1 cellular context compared by ENCODE assay signal in the genomic region with DNA sequence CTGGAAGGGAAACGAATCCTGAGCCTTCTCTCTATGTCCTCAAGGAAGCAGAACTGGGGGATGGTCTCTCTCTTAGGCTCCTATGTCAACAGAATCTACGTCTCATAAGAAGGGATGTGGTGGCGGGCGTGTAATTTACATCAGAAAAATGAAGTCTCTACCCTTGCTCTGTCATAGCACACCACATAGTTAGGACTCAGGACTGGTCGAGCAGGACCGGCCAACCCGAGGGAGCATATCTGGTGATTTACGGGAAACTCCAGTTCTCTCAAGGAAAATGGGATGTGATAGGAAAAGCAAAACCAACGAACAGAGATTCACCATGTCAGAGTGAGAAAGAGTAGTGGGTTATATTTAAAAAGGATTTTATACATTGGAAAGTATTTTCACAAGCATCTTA.
A peak's percentile ranks its signal among the peaks of the same experiment; 100 is the strongest.
TF ChIP-seq lines count a peak whose summit lies in the region.

No MANE protein-coding gene starts in this region.

TF ChIP-seq in HepG2, 621 proteins besides CTCF, POLR2A, EP300 and RAD21:
- TF ChIP-seq MAF1 (CRISPR knock-in tag; IDR thresholded peaks at IDR 0.05; ENCODE audit: borderline replicate concordance) = no peak
- TF ChIP-seq, protein P1, sequence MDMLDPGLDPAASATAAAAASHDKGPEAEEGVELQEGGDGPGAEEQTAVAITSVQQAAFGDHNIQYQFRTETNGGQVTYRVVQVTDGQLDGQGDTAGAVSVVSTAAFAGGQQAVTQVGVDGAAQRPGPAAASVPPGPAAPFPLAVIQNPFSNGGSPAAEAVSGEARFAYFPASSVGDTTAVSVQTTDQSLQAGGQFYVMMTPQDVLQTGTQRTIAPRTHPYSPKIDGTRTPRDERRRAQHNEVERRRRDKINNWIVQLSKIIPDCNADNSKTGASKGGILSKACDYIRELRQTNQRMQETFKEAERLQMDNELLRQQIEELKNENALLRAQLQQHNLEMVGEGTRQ (IDR thresholded peaks at IDR 0.05; ENCODE audit: low read depth, low read length) = no peak
- TF ChIP-seq, protein P1 (CRISPR knock-in tag; IDR thresholded peaks at IDR 0.05; ENCODE audit: borderline replicate concordance) = no peak
- peak; percentile 51 for TF ChIP-seq RBM22 (optimal IDR thresholded peaks at IDR 0.05; ENCODE audit: low read length)
